18 cellular contexts compared by ENCODE assay signal in genomic region chr2:50014168-50014567, GRCh38.
"Had no signal": no experiment of that assay in that cellular context is flagged by ENCODE, and none has a peak within 500 bp of the region (broad histone marks: within the 10 kb centered on the region; RNA-seq: fewer than 3 reads in every experiment).

No MANE protein-coding gene starts in this region.

- H3K4me3 ChIP-seq: MG63, SJSA1, SK-N-MC had no signal

- H3K36me3 ChIP-seq: MG63, SJSA1 had no signal

- H3K9me3 ChIP-seq: MG63, SJSA1 had no signal

- H3K4me1 ChIP-seq: SJSA1 had no signal

- H3K27me3 ChIP-seq: MG63, SJSA1 had no signal

- H3K27ac ChIP-seq: SJSA1, SK-N-MC had no signal

- DNase-seq: KBM-7, MG63, NCI-H1092 treated with DMSO at 0.1 percent for 48 hours, NCI-H1436, NCI-H187, NCI-H2029, NCI-H2081 treated with DMSO at 0.1 percent for 48 hours, NCI-H2171, NCI-H226, NCI-H446, NCI-H510A, NCI-H524 treated with DMSO at 0.1 percent for 48 hours, NCI-H748 treated with DMSO at 0.1 percent for 48 hours, Right ventricle myocardium superior, RPMI8226, SIG-M5 had no signal
